Comparison of ENCODE assay signal across 1 cellular context in genomic region chr5:178230879-178231735, GRCh38.
TF ChIP-seq lines count a peak whose summit lies in the region.

No MANE protein-coding gene starts in this region.

TF ChIP-seq in HepG2, 621 proteins besides CTCF, POLR2A, EP300 and RAD21 (continued from another document):
- TF ChIP-seq NKX3-1 (CRISPR knock-in tag; IDR thresholded peaks at IDR 0.05) (no peak), MAZ (IDR thresholded peaks at IDR 0.05; ENCODE audit: borderline replicate concordance, low read depth, low read length) (no peak), MAZ (CRISPR knock-in tag; IDR thresholded peaks at IDR 0.05; ENCODE audit: low read depth) (0 out of 2 replicates have a peak, but pooled peaks have one; percentile 31), TRIM24 (CRISPR knock-in tag; IDR thresholded peaks at IDR 0.05) (no peak; the same call in 1 of the 2 replicates), ADNP (CRISPR knock-in tag; IDR thresholded peaks at IDR 0.05) (no peak), GTF2F1 (IDR thresholded peaks at IDR 0.05; ENCODE audit: low read length) (no peak), SP2 (CRISPR knock-in tag; IDR thresholded peaks at IDR 0.05) (no peak), KDM2A (CRISPR knock-in tag; IDR thresholded peaks at IDR 0.05; ENCODE audit: borderline replicate concordance, low read depth) (peak; percentile 16; the same call in 1 of the 2 replicates), TEAD3 (CRISPR knock-in tag; optimal IDR thresholded peaks at IDR 0.05; ENCODE audit: borderline replicate concordance) (peak; percentile 11), ZNF121 (CRISPR knock-in tag; IDR thresholded peaks at IDR 0.05) (no peak), ZNF879 (CRISPR knock-in tag; IDR thresholded peaks at IDR 0.05) (no peak), ZNF354B (CRISPR knock-in tag; IDR thresholded peaks at IDR 0.05) (no peak), SRF (IDR thresholded peaks at IDR 0.05; ENCODE audit: low read depth, low read length) (no peak), ATF4 (CRISPR knock-in tag; IDR thresholded peaks at IDR 0.05) (peak; percentile 57 to 96; a peak in 3 of 4 replicates), CEBPG (CRISPR knock-in tag; IDR thresholded peaks at IDR 0.05) (peak; percentile 88), TFAP4 (IDR thresholded peaks at IDR 0.05; ENCODE audit: borderline replicate concordance, low read depth) (no peak), ZC3H13 (CRISPR knock-in tag; IDR thresholded peaks at IDR 0.05) (peak; percentile 62; the same call in 1 of the 2 replicates)
